In genomic region chr6:26305097-26305841, GRCh38 we compare ENCODE assay signal across 8 cellular contexts. TPM values are rescaled to one million over a fixed set of nuclear protein-coding genes. Genes with fewer than 3 reads are reported as not detected.
DNase-seq lines count a peak whose midpoint lies in the region; ATAC-seq and TF ChIP-seq lines count a peak whose summit lies in the region.

No MANE protein-coding gene starts in this region.

- H3K4me3 ChIP-seq in endodermal cell (ENCODE audit: low read length) (peak overlapping the region; percentile 82), mononuclear cell (ENCODE audit: low read length) (peak overlapping the region; percentile 61)

- no peaks in the 10 kb centered on the region for H3K27me3 ChIP-seq in endodermal cell (ENCODE audit: control insufficient read depth, insufficient read depth, low read length, poor library complexity, severe bottlenecking)
- no peaks in the 10 kb centered on the region for H3K27me3 ChIP-seq in mononuclear cell (ENCODE audit: insufficient read depth, low read length)

- no peak overlapping the region for H3K27ac ChIP-seq in endodermal cell (ENCODE audit: low read depth, low read length)

- H3K9me3 Mint-ChIP-seq in endodermal cell: no peaks in the 10 kb centered on the region

- H3K4me3 Mint-ChIP-seq in endodermal cell: peak overlapping the region; percentile 79

- H3K27me3 Mint-ChIP-seq in endodermal cell (ENCODE audit: insufficient read depth): no peaks in the 10 kb centered on the region

- peak overlapping the region; percentile 89 for H3K27ac Mint-ChIP-seq in endodermal cell

- TF ChIP-seq CTCF in endodermal cell (conservative IDR thresholded peaks at IDR 0.05): no peak

- ATAC-seq in GM19328 (IDR thresholded peaks at IDR 0.05; ENCODE audit: unreplicated experiment) (peak; percentile 44), SK-N-SH treated with all-trans-retinoic acid at 6 μM for 48 hours (no peak)
- peak; percentile 87 for ATAC-seq in stimulated activated naive CD8-positive, alpha-beta T cell treated with anti-CD3 and anti-CD28 coated beads, Interleukin-15, Interleukin-2, amounts not matched to agents 100 U/mL and 50 U/mL, for 24 hours

- WGBS in endodermal cell (ENCODE audit: insufficient coverage in 1 of 2, insufficient read length in 1 of 2), 2 experiments: 14 to 18% methylated on average over 12 to 22 of the region's 22 CpGs

- peak overlapping the region; percentile 21 for H3K9ac ChIP-seq in endodermal cell (ENCODE audit: extremely low read depth, low read length, poor library complexity, severe bottlenecking)

- H3K4me1 ChIP-seq in endodermal cell (ENCODE audit: control insufficient read depth, insufficient read depth, low read length): no peaks in the 10 kb centered on the region
- H3K4me1 ChIP-seq in mononuclear cell (ENCODE audit: insufficient read depth, low read length): peaks cover 17% of the 10 kb centered on the region

- H3K36me3 Mint-ChIP-seq in endodermal cell (ENCODE audit: low read depth): no peaks in the 10 kb centered on the region

- no peaks in the 10 kb centered on the region for H3K36me3 ChIP-seq in endodermal cell (ENCODE audit: control insufficient read depth, insufficient read depth, low read length)

- peaks cover 5% of the 10 kb centered on the region for H3K4me1 Mint-ChIP-seq in endodermal cell

- peak; percentile 68 for DNase-seq in A172 (ENCODE audit: low spot score)
- peak; percentile 83 for DNase-seq in MV-4-11 (lab: John Stamatoyannopoulos, UW)
- peak; percentile 32 to 45 for DNase-seq in activated CD8-positive, alpha-beta memory T cell treated with anti-CD3 and anti-CD28 coated beads for 1 hour (ENCODE audit: extremely low read depth in 1 of 2, low read depth in 1 of 2)
- peak; percentile 93 for DNase-seq in endodermal cell
- peak; percentile 79 for DNase-seq in stimulated activated naive CD8-positive, alpha-beta T cell treated with anti-CD3 and anti-CD28 coated beads, Interleukin-15, Interleukin-2, amounts not matched to agents 100 U/mL and 50 U/mL, for 24 hours

- H3K9me3 ChIP-seq in endodermal cell (ENCODE audit: control insufficient read depth, low read length) (no peaks in the 10 kb centered on the region), mononuclear cell (ENCODE audit: low read depth, low read length) (no peaks in the 10 kb centered on the region)

TF ChIP-seq in SK-N-SH treated with all-trans-retinoic acid at 6 μM for 48 hours, 23 proteins besides CTCF, POLR2A, EP300 and RAD21:
- TF ChIP-seq ESRRG (CRISPR knock-in tag; IDR thresholded peaks at IDR 0.05): no peak
- TF ChIP-seq ZNF70 (CRISPR knock-in tag; IDR thresholded peaks at IDR 0.05): no peak
- no peak for TF ChIP-seq GLIS3 (CRISPR knock-in tag; IDR thresholded peaks at IDR 0.05)
- no peak for TF ChIP-seq ZNF8 (CRISPR knock-in tag; IDR thresholded peaks at IDR 0.05)
- no peak for TF ChIP-seq PPARA (CRISPR knock-in tag; IDR thresholded peaks at IDR 0.05; ENCODE audit: borderline replicate concordance)
- TF ChIP-seq OSR1 (CRISPR knock-in tag; IDR thresholded peaks at IDR 0.05): no peak
- TF ChIP-seq CREB5 (CRISPR knock-in tag; IDR thresholded peaks at IDR 0.05; ENCODE audit: low read depth): no peak
- no peak for TF ChIP-seq RARB (CRISPR knock-in tag; IDR thresholded peaks at IDR 0.05)
- TF ChIP-seq ZC3H10 (CRISPR knock-in tag; IDR thresholded peaks at IDR 0.05): no peak
- no peak for TF ChIP-seq ZFP30 (CRISPR knock-in tag; IDR thresholded peaks at IDR 0.05)
- no peak for TF ChIP-seq PATZ1 (CRISPR knock-in tag; IDR thresholded peaks at IDR 0.05; ENCODE audit: borderline replicate concordance)
- no peak for TF ChIP-seq BACH2 (CRISPR knock-in tag; IDR thresholded peaks at IDR 0.05; ENCODE audit: borderline replicate concordance)
- no peak for TF ChIP-seq ISL1 (CRISPR knock-in tag; IDR thresholded peaks at IDR 0.05)
- TF ChIP-seq CSRNP3 (CRISPR knock-in tag; IDR thresholded peaks at IDR 0.05): no peak
- TF ChIP-seq ARNTL (CRISPR knock-in tag; IDR thresholded peaks at IDR 0.05; ENCODE audit: borderline replicate concordance, low read depth): no peak

RNA-seq across cellular contexts. Expression of gene BTN3A2, which starts 59.7 kb away (rescaled TPM):
- total RNA-seq in A172 (2014; rRNA removed; shearing (Covaris generic)): 9.9 and 13.3 TPM in 2 replicates
- total RNA-seq in endodermal cell (1 to 10 TPM; 2.1 to 3.6 TPM), mononuclear cell (32.0 TPM)
- 4.9 TPM for polyA plus RNA-seq in endodermal cell (2013, experiment 1 of 2)
- 2.8 TPM for polyA plus RNA-seq in endodermal cell (2013, experiment 2 of 2)

Comparison
In these comparisons a context has a peak if more than half of its experiments do, and no peak if none do; other contexts are left out.
1. DNase-seq: peak in every context shown above with its lines; median percentile 93 in endodermal cell; 83 in MV-4-11; 79 in stimulated activated naive CD8-positive, alpha-beta T cell treated with anti-CD3 and anti-CD28 coated beads, Interleukin-15, Interleukin-2, amounts not matched to agents 100 U/mL and 50 U/mL, for 24 hours; 68 in A172; 38 in activated CD8-positive, alpha-beta memory T cell treated with anti-CD3 and anti-CD28 coated beads for 1 hour.